1 cellular context compared by ENCODE assay signal in the genomic region with DNA sequence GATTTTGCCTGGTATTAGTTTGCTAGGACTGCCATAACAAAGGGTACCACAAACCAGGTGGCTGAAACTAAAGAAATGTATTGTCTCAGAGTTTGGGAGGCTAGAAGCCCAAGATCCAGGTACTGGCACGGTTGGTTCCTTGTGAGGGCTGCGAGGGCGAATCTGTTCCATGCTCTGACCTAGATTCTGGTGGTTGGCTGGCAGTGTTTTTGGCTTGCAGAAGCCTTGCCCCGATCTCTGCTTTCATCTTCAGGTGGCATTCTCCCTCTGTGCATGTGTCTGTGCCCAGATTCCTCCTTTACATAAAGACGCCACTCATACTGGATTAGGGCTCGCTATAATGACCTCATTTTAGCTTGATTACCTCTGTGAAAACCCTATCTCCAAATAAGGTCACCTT.
TF ChIP-seq lines count a peak whose summit lies in the region.

No MANE protein-coding gene starts in this region.

TF ChIP-seq in IMR-90, 13 proteins besides CTCF, POLR2A, EP300 and RAD21 (continued from another document):
- TF ChIP-seq, protein P1, sequence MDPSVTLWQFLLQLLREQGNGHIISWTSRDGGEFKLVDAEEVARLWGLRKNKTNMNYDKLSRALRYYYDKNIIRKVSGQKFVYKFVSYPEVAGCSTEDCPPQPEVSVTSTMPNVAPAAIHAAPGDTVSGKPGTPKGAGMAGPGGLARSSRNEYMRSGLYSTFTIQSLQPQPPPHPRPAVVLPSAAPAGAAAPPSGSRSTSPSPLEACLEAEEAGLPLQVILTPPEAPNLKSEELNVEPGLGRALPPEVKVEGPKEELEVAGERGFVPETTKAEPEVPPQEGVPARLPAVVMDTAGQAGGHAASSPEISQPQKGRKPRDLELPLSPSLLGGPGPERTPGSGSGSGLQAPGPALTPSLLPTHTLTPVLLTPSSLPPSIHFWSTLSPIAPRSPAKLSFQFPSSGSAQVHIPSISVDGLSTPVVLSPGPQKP (IDR thresholded peaks at IDR 0.05; ENCODE audit: borderline replicate concordance, low read depth, low read length), result no peak
- no peak for TF ChIP-seq RCOR1 (IDR thresholded peaks at IDR 0.05; ENCODE audit: insufficient replicate concordance, low read length)
